ENCODE assay signal across 8 cellular contexts in genomic region chr14:68792830-68793733, GRCh38. TPM values are rescaled to one million over a fixed set of nuclear protein-coding genes. Genes with fewer than 3 reads are reported as not detected.
DNase-seq lines count a peak whose midpoint lies in the region; ATAC-seq and TF ChIP-seq lines count a peak whose summit lies in the region.

ZFP36L1 (minus strand) TSS chr14:68793067; CDS start chr14:68792938, 129 bp downstream.

- DNase-seq in CMK (ENCODE audit: low read depth) (peak; percentile 83), T1000 (lab: John Stamatoyannopoulos, UW) (peak; percentile 93), astrocyte of the hippocampus (ENCODE audit: low read depth, low spot score) (peak; percentile 98), hepatic stellate cell (ENCODE audit: low spot score) (peak; percentile 90), renal cortical epithelial cell (ENCODE audit: low read depth) (peak; percentile 94), aorta (peak; percentile 96)

- intact Hi-C loops in aorta (cut with DNase I) = loop anchor here (2.0 to 5.0 kb wide), 5 partner anchors 166 to 401 kb away; no protein-coding TSS in a partner anchor

- peak within 1 kb of the TSS; percentile 44; the same call in 1 of the 2 replicates for H2AFZ ChIP-seq in KMS-11 (ENCODE audit: low read depth)

- H3K4me1 ChIP-seq in KMS-11 (ENCODE audit: low read depth, poor library complexity, severe bottlenecking) (peaks cover 26% of the 10 kb centered on the region), aorta (ENCODE audit: control insufficient read depth in 1 of 2, insufficient read depth in 2 of 2, low read length in 2 of 2) (peaks cover 0 to 6% of the 10 kb centered on the region in 2 donors)

- no peaks in the 10 kb centered on the region for H4K20me1 ChIP-seq in KMS-11 (ENCODE audit: insufficient read depth)

- H3K9ac ChIP-seq in KMS-11 = peak within 1 kb of the TSS; percentile 97

- no peaks in the 10 kb centered on the region for H3K9me3 ChIP-seq in aorta (ENCODE audit: control insufficient read depth, low read length)

- H3K4me2 ChIP-seq in KMS-11 = peak within 1 kb of the TSS; percentile 92

- no peaks in the 10 kb centered on the region for H3K36me3 ChIP-seq in KMS-11 (ENCODE audit: insufficient read depth)
- H3K36me3 ChIP-seq in aorta (ENCODE audit: control insufficient read depth in 1 of 2, insufficient read depth in 2 of 2, low read length in 1 of 2) = peaks cover 0 to 2% of the 10 kb centered on the region in 2 donors

- 0 to 1% methylated on average over 52 to 60 of the region's 60 CpGs for WGBS in aorta, 2 donors

- H3K4me3 ChIP-seq in KMS-11 (IDR thresholded peaks at IDR 0.05; ENCODE audit: insufficient read depth, low read depth, low read length) (no peak within 1 kb of the TSS), aorta (ENCODE audit: low read length in 2 of 2) (peak within 1 kb of the TSS; percentile 73 to 89)

- H3K27me3 ChIP-seq in KMS-11 (ENCODE audit: insufficient read depth, low read depth) (no peaks in the 10 kb centered on the region), aorta (ENCODE audit: control insufficient read depth in 1 of 2, insufficient read depth in 2 of 2, low read length in 1 of 2) (peaks cover 0 to 2% of the 10 kb centered on the region in 2 donors)

- H3K79me2 ChIP-seq in KMS-11 (ENCODE audit: insufficient read depth, low read depth) = peaks cover 32% of the 10 kb centered on the region

- H3K27ac ChIP-seq in KMS-11 (peak within 1 kb of the TSS; percentile 100), aorta (ENCODE audit: low read depth in 1 of 2, low read length in 2 of 2) (peak within 1 kb of the TSS; percentile 96 to 100)

- ATAC-seq in GM21423 (IDR thresholded peaks at IDR 0.05; ENCODE audit: unreplicated experiment) (peak; percentile 24), aorta (ENCODE audit: low FRiP score) (peak; percentile 81)

- no peak for TF ChIP-seq CTCF in KMS-11 (conservative IDR thresholded peaks at IDR 0.05; ENCODE audit: low read depth, low read length)

RNA-seq across cellular contexts. Expression of gene ZFP36L1, which starts in this region (rescaled TPM):
- total RNA-seq in renal cortical epithelial cell (158 and 462 TPM in 2 replicates), aorta (100 to 1,000 TPM; 302 to 388 TPM)
- polyA plus RNA-seq in aorta = 10 to 100 TPM; 35.3 to 48.6 TPM
